Comparison of ENCODE assay signal across 8 cellular contexts in genomic region chr15:65184305-65184943, GRCh38. TPM values are rescaled to one million over a fixed set of nuclear protein-coding genes. Genes with fewer than 3 reads are reported as not detected.
DNase-seq lines count a peak whose midpoint lies in the region; ATAC-seq, FAIRE-seq and TF ChIP-seq lines count a peak whose summit lies in the region.

No MANE protein-coding gene starts in this region.

- WGBS in esophagus, 2 donors, result 0 to 1% methylated on average over 36 of the region's 36 CpGs

- ATAC-seq in HG02623 (IDR thresholded peaks at IDR 0.05; ENCODE audit: unreplicated experiment), result peak; percentile 27

- TF ChIP-seq POLR2A in GM12891 (IDR thresholded peaks at IDR 0.05; ENCODE audit: low read depth, low read length), result no peak

- H3K36me3 ChIP-seq in esophagus (ENCODE audit: control insufficient read depth in 2 of 2, insufficient read depth in 2 of 2, low read length in 1 of 2), result no peaks in the 10 kb centered on the region

- H3K27ac ChIP-seq in esophagus (ENCODE audit: low read depth in 2 of 2, low read length in 1 of 2) (peak overlapping the region; percentile 96 to 97), substantia nigra (ENCODE audit: low read depth, low read length, poor library complexity, severe bottlenecking) (peak overlapping the region; percentile 92)

- H3K27me3 ChIP-seq in esophagus (ENCODE audit: control insufficient read depth in 1 of 2, insufficient read depth in 2 of 2, low read length in 2 of 2), result no peaks in the 10 kb centered on the region

- FAIRE-seq in GM12891 (lab: Jason Lieb, UNC), result no peak

- peak; percentile 46 for DNase-seq in GM12891 (ENCODE audit: insufficient read length, low spot score)
- peak; percentile 44 for DNase-seq in NCI-H526 treated with DMSO at 0.1 percent for 48 hours (lab: John Stamatoyannopoulos, UW)
- peak; percentile 5 for DNase-seq in activated T-cell treated with anti-CD3 and anti-CD28 coated beads for 1 hour (ENCODE audit: low read depth)
- DNase-seq in myocyte (ENCODE audit: low read depth), result peak; percentile 64
- DNase-seq in substantia nigra (lab: John Stamatoyannopoulos, UW), result peak in 37 of 49 donors; percentile 10 to 73 (median 40)
- no peak for DNase-seq in cerebellar nuclear complex (lab: John Stamatoyannopoulos, UW)

- no peaks in the 10 kb centered on the region for H3K9me3 ChIP-seq in esophagus (ENCODE audit: control insufficient read depth in 2 of 2, insufficient read depth in 1 of 2, low read depth in 1 of 2, low read length in 1 of 2)

- H3K4me1 ChIP-seq in esophagus (ENCODE audit: control insufficient read depth in 2 of 2, insufficient read depth in 2 of 2, low read length in 1 of 2), result no peaks in the 10 kb centered on the region

- peak overlapping the region; percentile 91 to 96 for H3K4me3 ChIP-seq in esophagus (ENCODE audit: low read depth in 1 of 2, low read length in 2 of 2)

TF ChIP-seq in GM12891, 5 proteins besides CTCF, POLR2A, EP300 and RAD21:
- no peak for TF ChIP-seq POU2F2 (IDR thresholded peaks at IDR 0.05; ENCODE audit: low read depth, low read length)
- TF ChIP-seq POLR2AphosphoS5 (IDR thresholded peaks at IDR 0.05; ENCODE audit: low read depth, low read length), result peak; percentile 39; the same call in 1 of the 2 replicates

RNA-seq across cellular contexts. Expression of gene CLPX, which starts 0.7 kb away (rescaled TPM):
- 24.9 TPM for polyA plus RNA-seq in GM12891 (2012; ENCODE audit: low read depth, missing spikeins)
- 10 to 100 TPM; 17.9 to 23.4 TPM for polyA plus RNA-seq in esophagus
- total RNA-seq in myocyte, result 37.2 and 40.7 TPM in 2 replicates
- 19.9 TPM for polyA plus RNA-seq in myocyte (2012)

RNA-seq across cellular contexts. Expression of gene CILP, which starts 26.8 kb away (rescaled TPM):
- polyA plus RNA-seq in GM12891 (2012; ENCODE audit: low read depth, missing spikeins), result 0.14 TPM
- 1 to 10 TPM in 1 of 2 donors, under 1 TPM in 1; 0.75 to 1.6 TPM for polyA plus RNA-seq in esophagus
- 0.27 and 0.52 TPM in 2 replicates for total RNA-seq in myocyte
- 1.5 TPM for polyA plus RNA-seq in myocyte (2012)

RNA-seq across cellular contexts. Expression of gene PDCD7, which starts 50.8 kb away (rescaled TPM):
- polyA plus RNA-seq in GM12891 (2012; ENCODE audit: low read depth, missing spikeins), result 9.1 TPM
- polyA plus RNA-seq in esophagus, result 10 to 100 TPM; 11.9 to 17.8 TPM
- total RNA-seq in myocyte, result 19.5 and 20.2 TPM in 2 replicates
- polyA plus RNA-seq in myocyte (2012), result 10.8 TPM

Comparison
In these comparisons a context has a peak if more than half of its experiments do, and no peak if none do; other contexts are left out.
1. DNase-seq: peak in GM12891 (single experiment), NCI-H526 treated with DMSO at 0.1 percent for 48 hours (single experiment), activated T-cell treated with anti-CD3 and anti-CD28 coated beads for 1 hour (single experiment), myocyte (single experiment) and substantia nigra (37 of 49); none in cerebellar nuclear complex (0 of 2).